Comparison of ENCODE assay signal across 10 cellular contexts in genomic region chr10:112898540-112899395, GRCh38. TPM values are rescaled to one million over a fixed set of nuclear protein-coding genes. Genes with fewer than 3 reads are reported as not detected.
DNase-seq lines count a peak whose midpoint lies in the region; ATAC-seq and TF ChIP-seq lines count a peak whose summit lies in the region.
"Had no signal": no experiment of that assay in that cellular context is flagged by ENCODE, and none has a peak within 500 bp of the region (broad histone marks: within the 10 kb centered on the region; RNA-seq: fewer than 3 reads in every experiment).

No MANE protein-coding gene starts in this region.

- ATAC-seq in body of pancreas (peak; percentile 72), SK-N-SH treated with all-trans-retinoic acid at 6 μM for 48 hours (no peak), HG03439 (IDR thresholded peaks at IDR 0.05; ENCODE audit: unreplicated experiment) (no peak)
- no peak for ATAC-seq in stimulated activated naive B cell treated with anti-CD40 and anti-IgM and Interleukin-4, amounts not matched to agents 10 μg/mL and 1 μg/mL and 100 μg/mL, for 72 hours (replicated peaks)

- TF ChIP-seq CTCF in body of pancreas (IDR thresholded peaks at IDR 0.05), result no peak

- H3K27ac ChIP-seq in body of pancreas (peak overlapping the region; percentile 15 to 78 (median 64)), iPS DF 6.9 (ENCODE audit: low read length) (peak overlapping the region; percentile 12), rectal smooth muscle tissue (ENCODE audit: low read depth, low read length) (no peak overlapping the region)

- peaks cover 0 to 5% of the 10 kb centered on the region in 2 donors for H3K36me3 Mint-ChIP-seq in stimulated activated naive B cell treated with anti-CD40 and anti-IgM and Interleukin-4, amounts not matched to agents 10 μg/mL and 1 μg/mL and 100 μg/mL, for 72 hours

- H3K27me3 Mint-ChIP-seq in stimulated activated naive B cell treated with anti-CD40 and anti-IgM and Interleukin-4, amounts not matched to agents 10 μg/mL and 1 μg/mL and 100 μg/mL, for 72 hours, result peaks cover 8 to 16% of the 10 kb centered on the region in 2 donors
- H3K27me3 Mint-ChIP-seq: stimulated activated naive CD8-positive, alpha-beta T cell treated with anti-CD3 and anti-CD28 coated beads, Interleukin-15, Interleukin-2, amounts not matched to agents 100 ng/mL and 50 ng/mL, for 24 hours had no signal

- no peaks in the 10 kb centered on the region for H3K9me3 ChIP-seq in ES-I3 (ENCODE audit: control insufficient read depth, insufficient read depth, low read length)
- no peaks in the 10 kb centered on the region for H3K9me3 ChIP-seq in body of pancreas
- no peaks in the 10 kb centered on the region for H3K9me3 ChIP-seq in iPS DF 6.9 (ENCODE audit: control insufficient read depth, insufficient read depth, low read length)

- H3K4me1 Mint-ChIP-seq in stimulated activated naive B cell treated with anti-CD40 and anti-IgM and Interleukin-4, amounts not matched to agents 10 μg/mL and 1 μg/mL and 100 μg/mL, for 72 hours, result peaks cover 5 to 6% of the 10 kb centered on the region in 2 donors

- H3K4me3 ChIP-seq in body of pancreas (no peak overlapping the region), iPS DF 6.9 (ENCODE audit: low read length) (no peak overlapping the region; the same call in 1 of the 2 replicates), rectal smooth muscle tissue (ENCODE audit: low read length) (peak overlapping the region; percentile 46)

- intact Hi-C loops in body of pancreas (cut with DNase I), result no loop called here

- no peak overlapping the region for H3K27ac Mint-ChIP-seq in stimulated activated naive B cell treated with anti-CD40 and anti-IgM and Interleukin-4, amounts not matched to agents 10 μg/mL and 1 μg/mL and 100 μg/mL, for 72 hours
- H3K27ac Mint-ChIP-seq: stimulated activated naive CD8-positive, alpha-beta T cell treated with anti-CD3 and anti-CD28 coated beads, Interleukin-15, Interleukin-2, amounts not matched to agents 100 ng/mL and 50 ng/mL, for 24 hours had no signal

- H3K36me3 ChIP-seq in ES-I3 (ENCODE audit: insufficient read depth, low read length), result no peaks in the 10 kb centered on the region
- no peaks in the 10 kb centered on the region for H3K36me3 ChIP-seq in body of pancreas (replicated peaks in 1 of 2; ENCODE audit: insufficient read depth in 1 of 2, low read depth in 2 of 2)
- no peaks in the 10 kb centered on the region for H3K36me3 ChIP-seq in iPS DF 6.9 (ENCODE audit: control insufficient read depth, insufficient read depth, low read length)
- no peaks in the 10 kb centered on the region for H3K36me3 ChIP-seq in rectal smooth muscle tissue (ENCODE audit: control insufficient read depth, insufficient read depth, low read length)

- H3K27me3 ChIP-seq in body of pancreas (no peaks in the 10 kb centered on the region), iPS DF 6.9 (ENCODE audit: control insufficient read depth, insufficient read depth, low read length) (no peaks in the 10 kb centered on the region), rectal smooth muscle tissue (ENCODE audit: control insufficient read depth, insufficient read depth, low read length) (no peaks in the 10 kb centered on the region)

- H3K9me3 Mint-ChIP-seq in stimulated activated naive B cell treated with anti-CD40 and anti-IgM and Interleukin-4, amounts not matched to agents 10 μg/mL and 1 μg/mL and 100 μg/mL, for 72 hours, result no peaks in the 10 kb centered on the region
- H3K9me3 Mint-ChIP-seq: stimulated activated naive CD8-positive, alpha-beta T cell treated with anti-CD3 and anti-CD28 coated beads, Interleukin-15, Interleukin-2, amounts not matched to agents 100 ng/mL and 50 ng/mL, for 24 hours had no signal

- H3K9ac ChIP-seq in ES-I3 (ENCODE audit: low read depth, low read length), result peak overlapping the region; percentile 51
- no peak overlapping the region for H3K9ac ChIP-seq in rectal smooth muscle tissue (ENCODE audit: low read length)

- no peak for TF ChIP-seq POLR2A in body of pancreas (IDR thresholded peaks at IDR 0.05)

- DNase-seq in body of pancreas (peak; percentile 36 to 55 (median 52)), iPS DF 6.9 (ENCODE audit: low read depth, low spot score) (peak; percentile 73)
- DNase-seq in activated T-cell treated with anti-CD3 and anti-CD28 coated beads, Interleukin-2, amount 50 U/mL, for 48 hours, result no peak
- no peak for DNase-seq in stimulated activated naive B cell treated with anti-CD40 and anti-IgM and Interleukin-4, amounts not matched to agents 10 μg/mL and 1 μg/mL and 100 μg/mL, for 72 hours
- DNase-seq: posterior cingulate gyrus had no signal

- 32 to 35% methylated on average over 24 of the region's 24 CpGs for WGBS in body of pancreas, 2 donors
- whole genome bisulfite sequencing in iPS DF 6.9 (ENCODE audit: insufficient coverage, insufficient read length), result no CpG with 5 or more reads among the region's 24 CpGs

- H3K4me1 ChIP-seq in ES-I3 (ENCODE audit: insufficient read depth, low read length) (peaks cover 6% of the 10 kb centered on the region; the same call in 1 of the 2 replicates), body of pancreas (peaks cover 7% of the 10 kb centered on the region), iPS DF 6.9 (ENCODE audit: control insufficient read depth, insufficient read depth, low read length) (peaks cover 7% of the 10 kb centered on the region), rectal smooth muscle tissue (ENCODE audit: control insufficient read depth, insufficient read depth, low read length) (no peaks in the 10 kb centered on the region)

- H3K4me3 Mint-ChIP-seq in stimulated activated naive B cell treated with anti-CD40 and anti-IgM and Interleukin-4, amounts not matched to agents 10 μg/mL and 1 μg/mL and 100 μg/mL, for 72 hours, result no peak overlapping the region
- H3K4me3 Mint-ChIP-seq: stimulated activated naive CD8-positive, alpha-beta T cell treated with anti-CD3 and anti-CD28 coated beads, Interleukin-15, Interleukin-2, amounts not matched to agents 100 ng/mL and 50 ng/mL, for 24 hours had no signal

TF ChIP-seq in SK-N-SH treated with all-trans-retinoic acid at 6 μM for 48 hours, 23 proteins besides CTCF, POLR2A, EP300 and RAD21:
- no peak for TF ChIP-seq ZC3H10 (CRISPR knock-in tag; IDR thresholded peaks at IDR 0.05)
- no peak for TF ChIP-seq ZNF565 (CRISPR knock-in tag; conservative IDR thresholded peaks at IDR 0.05; ENCODE audit: low read depth)
- no peak for TF ChIP-seq ZNF8 (CRISPR knock-in tag; IDR thresholded peaks at IDR 0.05)
- no peak for TF ChIP-seq GLIS3 (CRISPR knock-in tag; IDR thresholded peaks at IDR 0.05)
- TF ChIP-seq ARNTL (CRISPR knock-in tag; IDR thresholded peaks at IDR 0.05; ENCODE audit: borderline replicate concordance, low read depth), result no peak
- TF ChIP-seq RARB (CRISPR knock-in tag; IDR thresholded peaks at IDR 0.05), result no peak
- no peak for TF ChIP-seq ESRRG (CRISPR knock-in tag; IDR thresholded peaks at IDR 0.05)
- TF ChIP-seq, protein P1, sequence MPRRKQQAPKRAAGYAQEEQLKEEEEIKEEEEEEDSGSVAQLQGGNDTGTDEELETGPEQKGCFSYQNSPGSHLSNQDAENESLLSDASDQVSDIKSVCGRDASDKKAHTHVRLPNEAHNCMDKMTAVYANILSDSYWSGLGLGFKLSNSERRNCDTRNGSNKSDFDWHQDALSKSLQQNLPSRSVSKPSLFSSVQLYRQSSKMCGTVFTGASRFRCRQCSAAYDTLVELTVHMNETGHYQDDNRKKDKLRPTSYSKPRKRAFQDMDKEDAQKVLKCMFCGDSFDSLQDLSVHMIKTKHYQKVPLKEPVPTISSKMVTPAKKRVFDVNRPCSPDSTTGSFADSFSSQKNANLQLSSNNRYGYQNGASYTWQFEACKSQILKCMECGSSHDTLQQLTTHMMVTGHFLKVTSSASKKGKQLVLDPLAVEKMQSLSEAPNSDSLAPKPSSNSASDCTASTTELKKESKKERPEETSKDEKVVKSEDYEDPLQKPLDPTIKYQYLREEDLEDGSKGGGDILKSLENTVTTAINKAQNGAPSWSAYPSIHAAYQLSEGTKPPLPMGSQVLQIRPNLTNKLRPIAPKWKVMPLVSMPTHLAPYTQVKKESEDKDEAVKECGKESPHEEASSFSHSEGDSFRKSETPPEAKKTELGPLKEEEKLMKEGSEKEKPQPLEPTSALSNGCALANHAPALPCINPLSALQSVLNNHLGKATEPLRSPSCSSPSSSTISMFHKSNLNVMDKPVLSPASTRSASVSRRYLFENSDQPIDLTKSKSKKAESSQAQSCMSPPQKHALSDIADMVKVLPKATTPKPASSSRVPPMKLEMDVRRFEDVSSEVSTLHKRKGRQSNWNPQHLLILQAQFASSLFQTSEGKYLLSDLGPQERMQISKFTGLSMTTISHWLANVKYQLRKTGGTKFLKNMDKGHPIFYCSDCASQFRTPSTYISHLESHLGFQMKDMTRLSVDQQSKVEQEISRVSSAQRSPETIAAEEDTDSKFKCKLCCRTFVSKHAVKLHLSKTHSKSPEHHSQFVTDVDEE (CRISPR knock-in tag; IDR thresholded peaks at IDR 0.05), result no peak
- TF ChIP-seq CREB5 (CRISPR knock-in tag; IDR thresholded peaks at IDR 0.05; ENCODE audit: low read depth), result no peak
- TF ChIP-seq TOX (CRISPR knock-in tag; IDR thresholded peaks at IDR 0.05; ENCODE audit: borderline replicate concordance), result no peak
- TF ChIP-seq, protein P2, sequence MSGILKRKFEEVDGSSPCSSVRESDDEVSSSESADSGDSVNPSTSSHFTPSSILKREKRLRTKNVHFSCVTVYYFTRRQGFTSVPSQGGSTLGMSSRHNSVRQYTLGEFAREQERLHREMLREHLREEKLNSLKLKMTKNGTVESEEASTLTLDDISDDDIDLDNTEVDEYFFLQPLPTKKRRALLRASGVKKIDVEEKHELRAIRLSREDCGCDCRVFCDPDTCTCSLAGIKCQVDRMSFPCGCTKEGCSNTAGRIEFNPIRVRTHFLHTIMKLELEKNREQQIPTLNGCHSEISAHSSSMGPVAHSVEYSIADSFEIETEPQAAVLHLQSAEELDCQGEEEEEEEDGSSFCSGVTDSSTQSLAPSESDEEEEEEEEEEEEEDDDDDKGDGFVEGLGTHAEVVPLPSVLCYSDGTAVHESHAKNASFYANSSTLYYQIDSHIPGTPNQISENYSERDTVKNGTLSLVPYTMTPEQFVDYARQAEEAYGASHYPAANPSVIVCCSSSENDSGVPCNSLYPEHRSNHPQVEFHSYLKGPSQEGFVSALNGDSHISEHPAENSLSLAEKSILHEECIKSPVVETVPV (CRISPR knock-in tag; IDR thresholded peaks at IDR 0.05), result no peak
TF ChIP-seq in SK-N-SH treated with all-trans-retinoic acid at 6 μM for 48 hours: peak in this region for 0.

RNA-seq across cellular contexts. Expression of gene TCF7L2, which starts 51.3 kb away (rescaled TPM):
- total RNA-seq in body of pancreas, result 10 to 100 TPM in 1 of 2 donors, 1 to 10 TPM in 1; 9.1 to 25.7 TPM

Comparison
In these comparisons a context has a peak if more than half of its experiments do, and no peak if none do; other contexts are left out.
1. DNase-seq: peak in body of pancreas (4 of 4) and iPS DF 6.9 (single experiment); none in activated T-cell treated with anti-CD3 and anti-CD28 coated beads, Interleukin-2, amount 50 U/mL, for 48 hours (0 of 2) and stimulated activated naive B cell treated with anti-CD40 and anti-IgM and Interleukin-4, amounts not matched to agents 10 μg/mL and 1 μg/mL and 100 μg/mL, for 72 hours (single experiment).